8 cellular contexts compared by ENCODE assay signal in genomic region chr11:70394211-70394950, GRCh38.
"Had no signal": no experiment of that assay in that cellular context is flagged by ENCODE, and none has a peak within 500 bp of the region (broad histone marks: within the 10 kb centered on the region; RNA-seq: fewer than 3 reads in every experiment).

No MANE protein-coding gene starts in this region.

- H3K4me3 ChIP-seq: GM23338, K562 had no signal

- H3K4me3 Mint-ChIP-seq: GM23338, H9 had no signal

- H2AFZ ChIP-seq: GM23338 had no signal

- ATAC-seq: GM23338, K562 had no signal

- FAIRE-seq: H1, H54, K562 had no signal

- H3K27ac ChIP-seq: HL-60 had no signal

- H3K4me2 ChIP-seq: GM23338 had no signal

- DNase-seq: H9, HCEC 1CT, IMR-90 had no signal

- H3K27ac Mint-ChIP-seq: GM23338 had no signal

- H3K9me3 Mint-ChIP-seq: GM23338, H9 had no signal
